Comparison of ENCODE assay signal across 35 cellular contexts in the genomic region with DNA sequence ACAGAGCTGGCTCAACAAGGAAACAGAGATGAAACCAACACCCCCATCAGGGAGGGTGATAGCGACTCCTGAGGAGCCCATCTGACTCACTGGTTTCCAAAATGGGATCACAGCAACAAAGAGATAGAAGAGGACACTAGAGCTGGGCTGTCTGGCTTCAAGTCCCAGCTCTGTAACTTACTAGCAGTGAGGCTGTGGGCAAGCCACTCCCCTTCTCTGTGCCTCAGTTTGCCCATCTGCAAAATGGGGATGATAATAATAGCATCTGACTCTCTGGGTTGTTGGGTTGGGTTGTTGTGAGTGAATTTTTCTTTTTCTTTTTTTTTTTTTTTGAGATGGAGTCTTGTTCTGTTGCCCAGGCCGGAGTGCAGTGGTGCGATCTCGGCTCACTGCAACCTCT. TPM values are rescaled to one million over a fixed set of nuclear protein-coding genes. Genes with fewer than 3 reads are reported as not detected.
"Had no signal": no experiment of that assay in that cellular context is flagged by ENCODE, and none has a peak within 500 bp of the region (broad histone marks: within the 10 kb centered on the region; RNA-seq: fewer than 3 reads in every experiment).

No MANE protein-coding gene starts in this region.

- H3K9me3 Mint-ChIP-seq: activated naive CD4-positive, alpha-beta T cell treated with anti-CD3 and anti-CD28 coated beads, Interleukin-2, amount 50 U/mL, for 72 hours; activated T-cell treated with anti-CD3 and anti-CD28 coated beads, Interleukin-2, amount 50 U/mL, for 4 hours had no signal

- H3K9me3 ChIP-seq: adrenal gland, body of pancreas, breast epithelium, SJCRH30 had no signal

- H3K4me1 ChIP-seq: adrenal gland, breast epithelium had no signal

- H3K27me3 ChIP-seq: adrenal gland, body of pancreas, breast epithelium, MG63, SJCRH30 had no signal

- DNase-seq: activated CD4-positive, alpha-beta T cell treated with anti-CD3 and anti-CD28 coated beads, Interleukin-2, amount 10 ng/mL, durations not matched to agents 24 days and 14 days; activated CD4-positive, alpha-beta T cell treated with anti-CD3 and anti-CD28 coated beads, Interleukin-2, amount 50 U/mL, for 4 hours; activated CD8-positive, alpha-beta memory T cell treated with anti-CD3 and anti-CD28 coated beads, Interleukin-2, amount 50 U/mL, for 4 hours; activated CD8-positive, alpha-beta T cell treated with anti-CD3 and anti-CD28 coated beads, Interleukin-2, amount 10 ng/mL, durations not matched to agents 7 days and 5 days; activated gamma-delta T cell treated with Interleukin-2 at 50 U/mL for 16 hours; activated naive CD4-positive, alpha-beta T cell treated with anti-CD3 and anti-CD28 coated beads for 36 hours; activated T-cell treated with anti-CD3 and anti-CD28 coated beads for 4 hours; activated T-cell treated with anti-CD3 and anti-CD28 coated beads, Interleukin-2, amount 50 U/mL, for 4 hours; adrenal gland; body of pancreas; Kasumi-1; KG1; MG63; NCI-H1048; NCI-H1105 treated with DMSO at 0.1 percent for 48 hours; NCI-H1436; NCI-H1694; NCI-H1930; NCI-H345; NCI-H524 treated with DMSO at 0.1 percent for 48 hours; NK-92 treated with Interleukin-12 subunit alpha and Interleukin-12 subunit beta, amount 100 ng/mL, for 24 hours; PC-3; SHP77; SJCRH30; T1000 had no signal

- H3K4me3 Mint-ChIP-seq: activated CD4-positive, alpha-beta T cell treated with anti-CD3 and anti-CD28 coated beads, Interleukin-2, amount 10 ng/mL, durations not matched to agents 24 days and 14 days; activated CD8-positive, alpha-beta T cell treated with anti-CD3 and anti-CD28 coated beads, Interleukin-2, amount 10 ng/mL, durations not matched to agents 7 days and 5 days; activated naive CD4-positive, alpha-beta T cell treated with anti-CD3 and anti-CD28 coated beads for 36 hours; activated T-cell treated with anti-CD3 and anti-CD28 coated beads, Interleukin-2, amount 50 U/mL, for 4 hours; activated T-helper 1 cell treated with anti-CD3 and anti-CD28 coated beads, Interleukin-12 subunit alpha, Interleukin-12 subunit beta, Interleukin-2, Interleukin-4 antibody, amounts not matched to agents 30 ng/mL and 10 ng/mL and 1 ng/mL, durations not matched to agents 14 hours and 24 hours and 36 hours had no signal

- H3K36me3 ChIP-seq: adrenal gland, breast epithelium, SJCRH30 had no signal

- H3K27ac Mint-ChIP-seq: activated CD4-positive, alpha-beta T cell treated with anti-CD3 and anti-CD28 coated beads, Interleukin-2, amount 10 ng/mL, durations not matched to agents 24 days and 14 days; activated CD8-positive, alpha-beta T cell treated with anti-CD3 and anti-CD28 coated beads, Interleukin-2, amount 10 ng/mL, durations not matched to agents 7 days and 5 days; activated naive CD4-positive, alpha-beta T cell treated with anti-CD3 and anti-CD28 coated beads for 36 hours; activated T-helper 1 cell treated with anti-CD3 and anti-CD28 coated beads, Interleukin-12 subunit alpha, Interleukin-12 subunit beta, Interleukin-2, Interleukin-4 antibody, amounts not matched to agents 30 ng/mL and 10 ng/mL and 1 ng/mL, durations not matched to agents 14 hours and 24 hours and 36 hours had no signal

- H3K27ac ChIP-seq: adrenal gland, SJCRH30, SK-N-MC had no signal

- ATAC-seq: activated CD8-positive, alpha-beta T cell treated with anti-CD3 and anti-CD28 coated beads, Interleukin-2, amount 10 ng/mL, durations not matched to agents 7 days and 5 days; activated naive CD4-positive, alpha-beta T cell treated with anti-CD3 and anti-CD28 coated beads, Interleukin-2, amount 50 U/mL, for 72 hours; activated T-cell treated with anti-CD3 and anti-CD28 coated beads, Interleukin-2, amount 50 U/mL, for 4 hours; body of pancreas; PC-3 had no signal

- H3K27me3 Mint-ChIP-seq: activated CD4-positive, alpha-beta T cell treated with anti-CD3 and anti-CD28 coated beads, Interleukin-2, amount 10 ng/mL, durations not matched to agents 24 days and 14 days had no signal

- H3K4me3 ChIP-seq: adrenal gland, body of pancreas, breast epithelium, MG63, SJCRH30, SK-N-MC had no signal

- H3K36me3 Mint-ChIP-seq: activated naive CD4-positive, alpha-beta T cell treated with anti-CD3 and anti-CD28 coated beads, Interleukin-2, amount 50 U/mL, for 72 hours had no signal

- H3K4me1 Mint-ChIP-seq: activated CD4-positive, alpha-beta T cell treated with anti-CD3 and anti-CD28 coated beads, Interleukin-2, amount 10 ng/mL, durations not matched to agents 24 days and 14 days had no signal

- FAIRE-seq: astrocyte, RCC 7860 had no signal

RNA-seq across cellular contexts. Expression of a gene that starts 14.3 kb away (rescaled TPM):
- total RNA-seq: activated CD4-positive, alpha-beta T cell treated with anti-CD3 and anti-CD28 coated beads, Interleukin-2, amount 10 ng/mL, durations not matched to agents 24 days and 14 days; activated CD8-positive, alpha-beta T cell treated with anti-CD3 and anti-CD28 coated beads, Interleukin-2, amount 10 ng/mL, durations not matched to agents 7 days and 5 days; activated naive CD4-positive, alpha-beta T cell treated with anti-CD3 and anti-CD28 coated beads for 36 hours; activated naive CD4-positive, alpha-beta T cell treated with anti-CD3 and anti-CD28 coated beads, Interleukin-2, amount 50 U/mL, for 72 hours; activated T-cell treated with anti-CD3 and anti-CD28 coated beads, Interleukin-2, amount 50 U/mL, for 4 hours; activated T-helper 1 cell treated with anti-CD3 and anti-CD28 coated beads, Interleukin-12 subunit alpha, Interleukin-12 subunit beta, Interleukin-2, Interleukin-4 antibody, amounts not matched to agents 30 ng/mL and 10 ng/mL and 1 ng/mL, durations not matched to agents 14 hours and 24 hours and 36 hours; adrenal gland; astrocyte; breast epithelium; cardiac septum; NCI-H460; PC-3; SJCRH30; T-helper 1 cell treated with Interleukin-12 subunit alpha and Interleukin-12 subunit beta and Interleukin-4 antibody, amounts not matched to agents 30 ng/mL and 1 ng/mL, for 36 hours; T-helper 2 cell treated with Interferon-gamma antibody and Interleukin-4, amounts not matched to agents 100 ng/mL and 5 ng/mL, for 36 hours had no signal
- polyA plus RNA-seq: adrenal gland had no signal
